ENCODE assay signal across 8 cellular contexts in the genomic region with DNA sequence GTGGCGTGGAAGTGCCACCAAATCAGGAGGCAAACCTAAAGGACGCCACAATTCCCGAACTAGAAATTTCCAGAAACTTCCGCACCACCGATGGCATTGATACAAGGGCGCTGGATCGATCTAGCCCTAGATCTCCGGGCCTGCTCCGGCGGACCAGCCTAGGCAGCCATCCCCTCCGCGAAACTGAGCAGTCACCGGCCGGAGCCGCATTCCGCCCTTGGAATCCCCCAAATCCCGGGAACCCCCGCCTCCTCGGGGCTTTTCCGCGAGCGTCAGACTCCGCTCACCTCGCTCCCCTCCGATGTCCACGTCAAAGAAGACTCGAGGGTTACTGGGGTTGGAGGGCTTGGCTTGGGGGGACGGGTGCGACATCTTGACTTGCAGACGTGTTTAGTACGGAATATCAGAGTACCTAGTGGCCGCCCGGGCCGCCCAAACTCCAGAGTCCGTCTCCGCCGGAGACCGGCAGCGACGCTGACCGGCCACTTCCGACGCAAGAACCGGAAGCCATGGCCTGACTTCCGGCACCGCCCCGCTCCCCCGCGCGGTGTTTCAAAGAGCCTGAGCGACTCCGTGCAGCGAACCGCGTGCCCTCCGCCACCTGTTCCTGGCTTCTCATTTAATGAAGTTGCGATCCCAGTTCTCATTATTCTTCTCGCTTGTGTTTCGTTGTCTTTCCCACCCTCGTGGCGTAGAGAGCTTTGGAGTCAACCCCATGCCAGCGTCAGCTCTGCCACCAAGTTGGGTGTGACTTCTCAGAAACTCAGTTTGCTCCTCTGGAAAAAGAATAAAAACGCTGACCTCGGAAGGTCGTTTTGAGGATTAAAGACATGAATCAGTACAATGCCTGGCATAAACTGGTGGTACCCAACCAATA. TPM values are rescaled to one million over a fixed set of nuclear protein-coding genes. Genes with fewer than 3 reads are reported as not detected.
DNase-seq lines count a peak whose midpoint lies in the region; ATAC-seq and TF ChIP-seq lines count a peak whose summit lies in the region.

A gene (minus strand): TSS at position 480 of the 877 bp plus-strand sequence. CDS start 108 bp downstream, at position 372.

- H3K4me3 ChIP-seq in muscle layer of colon (ENCODE audit: low read depth in 1 of 2, low read length in 2 of 2) = peak within 1 kb of the TSS; percentile 81 to 97

- H3K36me3 ChIP-seq in muscle layer of colon (ENCODE audit: insufficient read depth, low read length) = peaks cover 20% of the 10 kb centered on the region

- peaks cover 8% of the 10 kb centered on the region for H3K4me1 ChIP-seq in muscle layer of colon (ENCODE audit: insufficient read depth, low read length)

- TF ChIP-seq RAD21 in Ishikawa (IDR thresholded peaks at IDR 0.05; ENCODE audit: low read depth) = no peak

- no peaks in the 10 kb centered on the region for H3K27me3 ChIP-seq in muscle layer of colon (ENCODE audit: control insufficient read depth in 1 of 2, insufficient read depth in 2 of 2, low read length in 2 of 2)

- no peaks in the 10 kb centered on the region for H3K9me3 ChIP-seq in muscle layer of colon (ENCODE audit: low read length)

- peak; percentile 53 for DNase-seq in DMS153 treated with DMSO at 0.1 percent for 48 hours (lab: John Stamatoyannopoulos, UW; ENCODE audit: unreplicated experiment)
- DNase-seq in activated T-cell treated with anti-CD3 and anti-CD28 coated beads, Interleukin-2, amount 50 U/mL, for 48 hours = peak; percentile 91
- peak; percentile 63 to 64 for DNase-seq in stimulated activated CD8-positive, alpha-beta memory T cell treated with anti-CD3 and anti-CD28 coated beads, Interleukin-7, amount 100 ng/mL, for 1 hour (ENCODE audit: low read depth in 2 of 2)

- peak within 1 kb of the TSS; percentile 75 for H3K9ac ChIP-seq in muscle layer of colon (ENCODE audit: low read length)

- H3K27ac ChIP-seq in muscle layer of colon (ENCODE audit: low read depth, low read length) = peak within 1 kb of the TSS; percentile 77

- peak; percentile 19 for TF ChIP-seq EP300 in Ishikawa (IDR thresholded peaks at IDR 0.05; ENCODE audit: borderline replicate concordance)

- peak; percentile 98 for ATAC-seq in GM21619 (IDR thresholded peaks at IDR 0.05; ENCODE audit: unreplicated experiment)
- peak; percentile 97 for ATAC-seq in esophagus mucosa

TF ChIP-seq in Ishikawa, 13 proteins besides CTCF, POLR2A, EP300 and RAD21:
- TF ChIP-seq, protein P1, sequence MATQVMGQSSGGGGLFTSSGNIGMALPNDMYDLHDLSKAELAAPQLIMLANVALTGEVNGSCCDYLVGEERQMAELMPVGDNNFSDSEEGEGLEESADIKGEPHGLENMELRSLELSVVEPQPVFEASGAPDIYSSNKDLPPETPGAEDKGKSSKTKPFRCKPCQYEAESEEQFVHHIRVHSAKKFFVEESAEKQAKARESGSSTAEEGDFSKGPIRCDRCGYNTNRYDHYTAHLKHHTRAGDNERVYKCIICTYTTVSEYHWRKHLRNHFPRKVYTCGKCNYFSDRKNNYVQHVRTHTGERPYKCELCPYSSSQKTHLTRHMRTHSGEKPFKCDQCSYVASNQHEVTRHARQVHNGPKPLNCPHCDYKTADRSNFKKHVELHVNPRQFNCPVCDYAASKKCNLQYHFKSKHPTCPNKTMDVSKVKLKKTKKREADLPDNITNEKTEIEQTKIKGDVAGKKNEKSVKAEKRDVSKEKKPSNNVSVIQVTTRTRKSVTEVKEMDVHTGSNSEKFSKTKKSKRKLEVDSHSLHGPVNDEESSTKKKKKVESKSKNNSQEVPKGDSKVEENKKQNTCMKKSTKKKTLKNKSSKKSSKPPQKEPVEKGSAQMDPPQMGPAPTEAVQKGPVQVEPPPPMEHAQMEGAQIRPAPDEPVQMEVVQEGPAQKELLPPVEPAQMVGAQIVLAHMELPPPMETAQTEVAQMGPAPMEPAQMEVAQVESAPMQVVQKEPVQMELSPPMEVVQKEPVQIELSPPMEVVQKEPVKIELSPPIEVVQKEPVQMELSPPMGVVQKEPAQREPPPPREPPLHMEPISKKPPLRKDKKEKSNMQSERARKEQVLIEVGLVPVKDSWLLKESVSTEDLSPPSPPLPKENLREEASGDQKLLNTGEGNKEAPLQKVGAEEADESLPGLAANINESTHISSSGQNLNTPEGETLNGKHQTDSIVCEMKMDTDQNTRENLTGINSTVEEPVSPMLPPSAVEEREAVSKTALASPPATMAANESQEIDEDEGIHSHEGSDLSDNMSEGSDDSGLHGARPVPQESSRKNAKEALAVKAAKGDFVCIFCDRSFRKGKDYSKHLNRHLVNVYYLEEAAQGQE (IDR thresholded peaks at IDR 0.05; ENCODE audit: low read depth) = no peak
- no peak for TF ChIP-seq NFIC (IDR thresholded peaks at IDR 0.05)
- TF ChIP-seq FOXM1 (IDR thresholded peaks at IDR 0.05; ENCODE audit: borderline replicate concordance, low read depth) = peak; percentile 30; the same call in 1 of the 2 replicates
- peak; percentile 79 for TF ChIP-seq YY1 (IDR thresholded peaks at IDR 0.05; ENCODE audit: low read depth)
- TF ChIP-seq TAF1 (IDR thresholded peaks at IDR 0.05; ENCODE audit: low read depth) = peak; percentile 93
- TF ChIP-seq TCF12 (IDR thresholded peaks at IDR 0.05; ENCODE audit: low read depth) = no peak; the same call in none of the 2 replicates
- TF ChIP-seq EGR1 (IDR thresholded peaks at IDR 0.05) = no peak; the same call in 1 of the 2 replicates
- TF ChIP-seq ZBTB7A (IDR thresholded peaks at IDR 0.05; ENCODE audit: low read depth) = no peak
- TF ChIP-seq CEBPB (IDR thresholded peaks at IDR 0.05) = no peak
- TF ChIP-seq, protein P2, sequence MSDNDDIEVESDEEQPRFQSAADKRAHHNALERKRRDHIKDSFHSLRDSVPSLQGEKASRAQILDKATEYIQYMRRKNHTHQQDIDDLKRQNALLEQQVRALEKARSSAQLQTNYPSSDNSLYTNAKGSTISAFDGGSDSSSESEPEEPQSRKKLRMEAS (IDR thresholded peaks at IDR 0.05) = peak; percentile 99
- peak; percentile 32; the same call in 1 of the 2 replicates for TF ChIP-seq TEAD4 (IDR thresholded peaks at IDR 0.05)
- TF ChIP-seq, protein P3, sequence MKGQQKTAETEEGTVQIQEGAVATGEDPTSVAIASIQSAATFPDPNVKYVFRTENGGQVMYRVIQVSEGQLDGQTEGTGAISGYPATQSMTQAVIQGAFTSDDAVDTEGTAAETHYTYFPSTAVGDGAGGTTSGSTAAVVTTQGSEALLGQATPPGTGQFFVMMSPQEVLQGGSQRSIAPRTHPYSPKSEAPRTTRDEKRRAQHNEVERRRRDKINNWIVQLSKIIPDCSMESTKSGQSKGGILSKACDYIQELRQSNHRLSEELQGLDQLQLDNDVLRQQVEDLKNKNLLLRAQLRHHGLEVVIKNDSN (IDR thresholded peaks at IDR 0.05) = no peak
- no peak for TF ChIP-seq CREB1 (IDR thresholded peaks at IDR 0.05; ENCODE audit: low read depth)

TF ChIP-seq in PFSK-1, 5 proteins besides CTCF, POLR2A, EP300 and RAD21:
- TF ChIP-seq, protein P1 (IDR thresholded peaks at IDR 0.05; ENCODE audit: insufficient read depth in 1 of 2, low read depth in 2 of 2, low read length in 2 of 2) = peak in 1 of 2 experiments; percentile 14; a peak in 1 of 4 replicates
- TF ChIP-seq FOXP2 (optimal IDR thresholded peaks at IDR 0.05; ENCODE audit: borderline replicate concordance, extremely low read depth, extremely low read length, insufficient read depth) = peak; percentile 52
- TF ChIP-seq POLR2AphosphoS5 (IDR thresholded peaks at IDR 0.05; ENCODE audit: low read depth, low read length) = peak; percentile 87
- peak; percentile 55; the same call in 1 of the 2 replicates for TF ChIP-seq TAF1 (IDR thresholded peaks at IDR 0.05; ENCODE audit: borderline replicate concordance, insufficient read depth, low read length)
- TF ChIP-seq SIN3A (IDR thresholded peaks at IDR 0.05; ENCODE audit: borderline replicate concordance, insufficient read depth, low read length) = 0 out of 2 replicates have a peak, but pooled peaks have one; percentile 22

RNA-seq across cellular contexts. Expression of the gene that starts here (rescaled TPM):
- polyA plus RNA-seq in PFSK-1 (2012; ENCODE audit: insufficient read length, low read depth) = 14.2 TPM
- total RNA-seq in esophagus mucosa = 12.0 TPM

Comparison
In these comparisons a context has a peak if more than half of its experiments do, and no peak if none do; other contexts are left out.
1. Peak in every context shown above with its lines: DNase-seq, ATAC-seq, H3K4me3 ChIP-seq and H3K27ac ChIP-seq.